26 cellular contexts compared by ENCODE assay signal in genomic region chr19:32910874-32911273, GRCh38. TPM values are rescaled to one million over a fixed set of nuclear protein-coding genes. Genes with fewer than 3 reads are reported as not detected.
DNase-seq lines count a peak whose midpoint lies in the region; ATAC-seq, FAIRE-seq and TF ChIP-seq lines count a peak whose summit lies in the region.
"Had no signal": no experiment of that assay in that cellular context is flagged by ENCODE, and none has a peak within 500 bp of the region (broad histone marks: within the 10 kb centered on the region; RNA-seq: fewer than 3 reads in every experiment).

No MANE protein-coding gene starts in this region.

- H3K27me3 ChIP-seq in HepG2 (ENCODE audit: control insufficient read depth in 1 of 2, insufficient read depth in 2 of 2, low read length in 2 of 2) (no peaks in the 10 kb centered on the region), right lobe of liver (no peaks in the 10 kb centered on the region), SJSA1 (replicated peaks) (no peaks in the 10 kb centered on the region), prostate gland (replicated peaks; ENCODE audit: insufficient read depth) (no peaks in the 10 kb centered on the region)
- H3K27me3 ChIP-seq: BE2C; BLaER1 treated with 17β-estradiol and CSF1 and Interleukin-3, amounts not matched to agents 10 nM and 100 nM had no signal

- CTCF ChIA-PET in HepG2 (lab: Yijun Ruan, JAX; ENCODE audit: low intra/inter-chr PET ratio, low total read pairs) = no interaction called here

- H3K4me3 ChIP-seq in HepG2 (replicated peaks in 1 of 3; ENCODE audit: insufficient read depth in 1 of 3, low read depth in 2 of 3, low read length in 3 of 3) (no peak overlapping the region), right lobe of liver (no peak overlapping the region), SJSA1 (no peak overlapping the region), prostate gland (no peak overlapping the region)
- H3K4me3 ChIP-seq: BLaER1 treated with 17β-estradiol and CSF1 and Interleukin-3, amounts not matched to agents 10 nM and 100 nM; GM12878; GM23338; HAP-1 had no signal

- H3K9me3 ChIP-seq in HepG2 (ENCODE audit: low read length) (no peaks in the 10 kb centered on the region), right lobe of liver (no peaks in the 10 kb centered on the region), SJSA1 (replicated peaks) (no peaks in the 10 kb centered on the region), prostate gland (no peaks in the 10 kb centered on the region)
- H3K9me3 ChIP-seq: BE2C, HAP-1 had no signal

- intact Hi-C loops in HepG2 (cut with micrococcal nuclease; ENCODE audit: unreplicated experiment) = no loop called here
- intact Hi-C loops in right lobe of liver (cut with DNase I) = no loop called here
- intact Hi-C loops in prostate gland (cut with DNase I) = no loop called here

- ATAC-seq in HepG2 = no peak
- ATAC-seq in right lobe of liver = no peak
- ATAC-seq in HG03095 (IDR thresholded peaks at IDR 0.05; ENCODE audit: unreplicated experiment) = no peak
- ATAC-seq: GM12878, GM23338 had no signal

- WGBS in HepG2 (ENCODE audit: low lambda C conversion rate) = 94% methylated on average over 5 of the region's 5 CpGs
- whole genome bisulfite sequencing in right lobe of liver (ENCODE audit: insufficient coverage, low coverage, low lambda C conversion rate, missing lambda C conversion rate) = 98% methylated on average over 5 of the region's 5 CpGs
- 40% methylated on average over 5 of the region's 5 CpGs for WGBS in prostate gland

- TF ChIP-seq CTCF in HepG2 (CRISPR knock-in tag; IDR thresholded peaks at IDR 0.05) (no peak), right lobe of liver (IDR thresholded peaks at IDR 0.05) (no peak), prostate gland (IDR thresholded peaks at IDR 0.05) (no peak)

- H4K20me1 ChIP-seq in HepG2 (ENCODE audit: insufficient read depth, low read length) = no peaks in the 10 kb centered on the region
- H4K20me1 ChIP-seq: BLaER1 treated with 17β-estradiol and CSF1 and Interleukin-3, amounts not matched to agents 10 nM and 100 nM had no signal

- no peak overlapping the region for H3K4me2 ChIP-seq in HepG2 (ENCODE audit: low read depth, low read length)
- H3K4me2 ChIP-seq: BLaER1 treated with 17β-estradiol and CSF1 and Interleukin-3, amounts not matched to agents 10 nM and 100 nM; GM23338 had no signal

- POLR2A ChIA-PET in HepG2 (lab: Yijun Ruan, JAX) = no interaction called here

- FAIRE-seq in HepG2 (lab: Jason Lieb, UNC) = no peak
- FAIRE-seq: D721Med, GM12878, H54 had no signal

- DNase-seq in HepG2 (ENCODE audit: low spot score) (no peak), right lobe of liver (no peak), SJSA1 (ENCODE audit: low read depth in 1 of 2, low spot score in 2 of 2) (peak; percentile 82 to 92), fibroblast of peridontal ligament (ENCODE audit: extremely low read depth) (peak; percentile 5), prostate gland (ENCODE audit: low spot score) (peak; percentile 50), SIG-M5 treated with dmso at 0.1 percent for 504 hours (lab: John Stamatoyannopoulos, UW; ENCODE audit: unreplicated experiment) (no peak)
- no peak for DNase-seq in activated effector memory CD4-positive, alpha-beta T cell treated with anti-CD3 and anti-CD28 coated beads, Interleukin-2, amount 50 U/mL, for 16 hours
- DNase-seq: ACHN; AML-193; BE2C; CD4-positive, alpha-beta T cell; CD8-positive, alpha-beta memory T cell; DMS 273 treated with DMSO at 0.1 percent for 48 hours; DMS79; EL; GDM1; HFFc6 had no signal

- no peak overlapping the region for H2AFZ ChIP-seq in HepG2 (ENCODE audit: low read length)
- H2AFZ ChIP-seq: GM23338 had no signal

- H3K36me3 ChIP-seq in HepG2 (replicated peaks in 1 of 2; ENCODE audit: control insufficient read depth in 1 of 2, insufficient read depth in 2 of 2, low read length in 2 of 2) (peaks cover 1 to 3% of the 10 kb centered on the region in 2 experiments; a peak in 2 of 5 replicates), right lobe of liver (no peaks in the 10 kb centered on the region), SJSA1 (peaks cover 6% of the 10 kb centered on the region; the same call in 1 of the 2 replicates), prostate gland (no peaks in the 10 kb centered on the region)
- H3K36me3 ChIP-seq: BE2C, HAP-1 had no signal

- TF ChIP-seq EP300 in HepG2 (IDR thresholded peaks at IDR 0.05; ENCODE audit: low read depth in 2 of 2, low read length in 2 of 2) = no peak
- no peak for TF ChIP-seq EP300 in HepG2 (CRISPR knock-in tag; IDR thresholded peaks at IDR 0.05; ENCODE audit: borderline replicate concordance)

- no peak overlapping the region for H3K27ac ChIP-seq in HepG2 (ENCODE audit: extremely low read length, insufficient read depth, low read length)
- no peak overlapping the region for H3K27ac ChIP-seq in right lobe of liver
- peak overlapping the region; percentile 70 for H3K27ac ChIP-seq in SJSA1
- H3K27ac ChIP-seq in prostate gland = peak overlapping the region; percentile 53 to 68
- H3K27ac ChIP-seq: 22Rv1; BLaER1 treated with 17β-estradiol and CSF1 and Interleukin-3, amounts not matched to agents 10 nM and 100 nM had no signal

- no peak for TF ChIP-seq RAD21 in HepG2 (CRISPR knock-in tag; IDR thresholded peaks at IDR 0.05)

- no TSS peak for BruUV-seq in HepG2 (replicated peaks; lab: Mats Ljungman, UMichigan)

- no peaks in the 10 kb centered on the region for H3K4me1 ChIP-seq in HepG2 (ENCODE audit: insufficient read depth, low read length)
- H3K4me1 ChIP-seq in right lobe of liver = no peaks in the 10 kb centered on the region
- peaks cover 12% of the 10 kb centered on the region for H3K4me1 ChIP-seq in SJSA1 (replicated peaks)
- no peaks in the 10 kb centered on the region for H3K4me1 ChIP-seq in prostate gland (replicated peaks)
- H3K4me1 ChIP-seq: BE2C, HAP-1 had no signal

- TF ChIP-seq POLR2A in HepG2 (IDR thresholded peaks at IDR 0.05; ENCODE audit: insufficient read depth in 1 of 2, low read depth in 2 of 2, low read length in 2 of 2) = no peak
- no peak for TF ChIP-seq POLR2A in right lobe of liver (IDR thresholded peaks at IDR 0.05)
- TF ChIP-seq POLR2A in prostate gland (IDR thresholded peaks at IDR 0.05) = no peak

- H3K9ac ChIP-seq in HepG2 (ENCODE audit: insufficient read depth, low read depth, low read length) = no peak overlapping the region
- H3K9ac ChIP-seq: BLaER1 treated with 17β-estradiol and CSF1 and Interleukin-3, amounts not matched to agents 10 nM and 100 nM had no signal

- no peaks in the 10 kb centered on the region for H3K79me2 ChIP-seq in HepG2 (ENCODE audit: insufficient read depth, low read length)

- in situ Hi-C loops in HepG2 (cut with HindIII; ENCODE audit: extremely low pct_ligation_motif_present, low pct_unique_long_range_greater_than_20kb) = no loop called here

TF ChIP-seq in HepG2, 621 proteins besides CTCF, POLR2A, EP300 and RAD21:
- TF ChIP-seq HNRNPL (IDR thresholded peaks at IDR 0.05; ENCODE audit: low read depth, low read length) (no peak), CREB1 (IDR thresholded peaks at IDR 0.05) (peak; percentile 53), CREB1 (CRISPR knock-in tag; IDR thresholded peaks at IDR 0.05) (no peak)
TF ChIP-seq in HepG2: peak in this region for 1.

RNA-seq across cellular contexts. Expression of gene SLC7A9, which starts 41.3 kb away (rescaled TPM):
- 3.2 and 4.7 TPM in 2 replicates for total RNA-seq in HepG2 (2016; rRNA removed; fragmentation: Illumina TruSeq; extraction: Trizol)
- 3.1 and 3.7 TPM in 2 replicates for total RNA-seq in HepG2 (2016; cell fraction: cytosol; rRNA removed; fragmentation: Illumina TruSeq; extraction: Trizol; ENCODE audit: low read depth)
- total RNA-seq in HepG2 (2016; cell fraction: insoluble cytoplasmic fraction; rRNA removed; fragmentation: Illumina TruSeq; extraction: Trizol) = 3.2 and 5.3 TPM in 2 replicates
- total RNA-seq in HepG2 (2016; cell fraction: membrane; rRNA removed; fragmentation: Illumina TruSeq; extraction: Trizol) = 3.7 and 4.3 TPM in 2 replicates
- total RNA-seq in HepG2 (2016; cell fraction: nucleus; rRNA removed; fragmentation: Illumina TruSeq; extraction: Trizol) = 5.8 and 6.1 TPM in 2 replicates
- polyA plus RNA-seq in HepG2 (2011; rRNA removed) = 8.3 and 8.8 TPM in 2 replicates
- polyA plus RNA-seq in HepG2 (2011; cell fraction: cytosol; rRNA removed) = 6.3 and 6.8 TPM in 2 replicates
- polyA plus RNA-seq in HepG2 (2011; cell fraction: nucleus; rRNA removed) = 13.7 and 17.8 TPM in 2 replicates
- polyA plus RNA-seq in HepG2 (2012) = 2.7 and 5.6 TPM in 2 replicates
- polyA plus RNA-seq in HepG2 (2016; cell fraction: cytosol; fragmentation: Illumina TruSeq; extraction: Trizol; ENCODE audit: low read depth) = 2.4 and 3.1 TPM in 2 replicates
- 3.4 and 3.9 TPM in 2 replicates for polyA plus RNA-seq in HepG2 (2016; cell fraction: insoluble cytoplasmic fraction; fragmentation: Illumina TruSeq; extraction: Trizol; ENCODE audit: low read depth)
- polyA plus RNA-seq in HepG2 (2016; cell fraction: membrane; fragmentation: Illumina TruSeq; extraction: Trizol; ENCODE audit: low read depth) = 3.1 and 3.4 TPM in 2 replicates
- polyA plus RNA-seq in HepG2 (2016; cell fraction: nucleus; fragmentation: Illumina TruSeq; extraction: Trizol; ENCODE audit: insufficient read depth, low read depth) = 7.4 and 7.6 TPM in 2 replicates
- polyA minus RNA-seq in HepG2 (2011; rRNA and poly(A)+ RNA removed; ENCODE audit: low replicate concordance) = 0.12 and 15.3 TPM in 2 replicates
- 2.7 and 2.9 TPM in 2 replicates for polyA minus RNA-seq in HepG2 (2011; cell fraction: cytosol; rRNA and poly(A)+ RNA removed)
- polyA minus RNA-seq in HepG2 (2011; cell fraction: nucleus; rRNA and poly(A)+ RNA removed) = 5.5 and 6.8 TPM in 2 replicates
- total RNA-seq in right lobe of liver = 10 to 100 TPM; 10.4 to 15.5 (median 13.5) TPM
- total RNA-seq in SJSA1 (2014; rRNA removed; shearing (Covaris generic)) = not detected in 2 replicates
- total RNA-seq in prostate gland = under 1 TPM in 1 of 2 donors, not detected in 1; 0.28 TPM
- total RNA-seq: GM23338, HFFc6 had no signal
- polyA plus RNA-seq: CD14-positive monocyte; CD8-positive, alpha-beta memory T cell; GM12878 had no signal

Comparison
In these comparisons a context has a peak if more than half of its experiments do, and no peak if none do; other contexts are left out.
1. DNase-seq: peak in SJSA1 (2 of 2), fibroblast of peridontal ligament (single experiment) and prostate gland (single experiment); none in HepG2 (single experiment), right lobe of liver (0 of 3), activated effector memory CD4-positive, alpha-beta T cell treated with anti-CD3 and anti-CD28 coated beads, Interleukin-2, amount 50 U/mL, for 16 hours (single experiment) and SIG-M5 treated with dmso at 0.1 percent for 504 hours (single experiment).
2. H3K27ac ChIP-seq: peak in SJSA1 (single experiment) and prostate gland (2 of 2); none in HepG2 (single experiment) and right lobe of liver (0 of 3).